ENCODE assay signal across 7 cellular contexts in genomic region chr3:69738291-69738690, GRCh38. TPM values are rescaled to one million over a fixed set of nuclear protein-coding genes. Genes with fewer than 3 reads are reported as not detected.
DNase-seq lines count a peak whose midpoint lies in the region; TF ChIP-seq lines count a peak whose summit lies in the region.

No MANE protein-coding gene starts in this region.

- H3K4me1 ChIP-seq in HUES64 (ENCODE audit: insufficient read depth, low read length): peaks cover 5% of the 10 kb centered on the region
- peaks cover 0 to 32% (median 21%) of the 10 kb centered on the region in 6 donors for H3K4me1 ChIP-seq in spleen

- H3K27me3 ChIP-seq in HUES64 (ENCODE audit: insufficient read depth, low read length) (peaks cover 72% of the 10 kb centered on the region), spleen (replicated peaks in 1 of 7) (peaks cover 0 to 52% (median 11%) of the 10 kb centered on the region in 7 donors)

- peak overlapping the region; percentile 96 for H3K4me3 ChIP-seq in HUES64 (ENCODE audit: low read length)
- peak overlapping the region; percentile 25 for H3K4me3 ChIP-seq in iPS-11a (ENCODE audit: low read depth, low read length)
- H3K4me3 ChIP-seq in spleen: peak overlapping the region in 6 of 8 donors; percentile 56 to 81 (median 68)

- H3K9me3 ChIP-seq in HUES64 (ENCODE audit: insufficient read depth, low read depth, low read length): no peaks in the 10 kb centered on the region
- H3K9me3 ChIP-seq in spleen: no peaks in the 10 kb centered on the region

- peak overlapping the region; percentile 57 for H3K4me3 Mint-ChIP-seq in activated T-helper 1 cell treated with anti-CD3 and anti-CD28 coated beads, Interleukin-12 subunit alpha, Interleukin-12 subunit beta, Interleukin-2, Interleukin-4 antibody, amounts not matched to agents 30 ng/mL and 10 ng/mL and 1 ng/mL, durations not matched to agents 14 hours and 24 hours and 36 hours

- peaks cover 9% of the 10 kb centered on the region for H3K4me1 Mint-ChIP-seq in activated T-helper 1 cell treated with anti-CD3 and anti-CD28 coated beads, Interleukin-12 subunit alpha, Interleukin-12 subunit beta, Interleukin-2, Interleukin-4 antibody, amounts not matched to agents 30 ng/mL and 10 ng/mL and 1 ng/mL, durations not matched to agents 14 hours and 24 hours and 36 hours (ENCODE audit: low read depth)

- H3K9ac ChIP-seq in HUES64 (ENCODE audit: low read depth, low read length): no peak overlapping the region

- no peaks in the 10 kb centered on the region for H3K9me3 Mint-ChIP-seq in activated T-helper 1 cell treated with anti-CD3 and anti-CD28 coated beads, Interleukin-12 subunit alpha, Interleukin-12 subunit beta, Interleukin-2, Interleukin-4 antibody, amounts not matched to agents 30 ng/mL and 10 ng/mL and 1 ng/mL, durations not matched to agents 14 hours and 24 hours and 36 hours

- H3K27ac ChIP-seq in HUES64 (ENCODE audit: low read depth, low read length): no peak overlapping the region
- peak overlapping the region in 5 of 8 donors; percentile 11 to 74 (median 50) for H3K27ac ChIP-seq in spleen

- no peaks in the 10 kb centered on the region for H3K36me3 ChIP-seq in HUES64 (ENCODE audit: insufficient read depth, low read length)
- no peaks in the 10 kb centered on the region for H3K36me3 ChIP-seq in spleen

- TF ChIP-seq CTCF in spleen (IDR thresholded peaks at IDR 0.05 in 8 of 11, conservative IDR thresholded peaks at IDR 0.05 in 3 of 11): no peak

- H3K27ac Mint-ChIP-seq in activated T-helper 1 cell treated with anti-CD3 and anti-CD28 coated beads, Interleukin-12 subunit alpha, Interleukin-12 subunit beta, Interleukin-2, Interleukin-4 antibody, amounts not matched to agents 30 ng/mL and 10 ng/mL and 1 ng/mL, durations not matched to agents 14 hours and 24 hours and 36 hours: no peak overlapping the region

- H3K27me3 Mint-ChIP-seq in activated T-helper 1 cell treated with anti-CD3 and anti-CD28 coated beads, Interleukin-12 subunit alpha, Interleukin-12 subunit beta, Interleukin-2, Interleukin-4 antibody, amounts not matched to agents 30 ng/mL and 10 ng/mL and 1 ng/mL, durations not matched to agents 14 hours and 24 hours and 36 hours (ENCODE audit: insufficient read depth): peaks cover 50% of the 10 kb centered on the region

- no peak for DNase-seq in activated T-helper 1 cell treated with anti-CD3 and anti-CD28 coated beads, Interleukin-12 subunit alpha, Interleukin-12 subunit beta, Interleukin-2, Interleukin-4 antibody, amounts not matched to agents 30 ng/mL and 10 ng/mL and 1 ng/mL, durations not matched to agents 14 hours and 24 hours and 36 hours (ENCODE audit: low spot score)
- DNase-seq in spleen (no peak), GM19240 (ENCODE audit: insufficient read length, low spot score) (no peak), middle frontal gyrus (ENCODE audit: extremely low spot score, low spot score) (no peak)
- DNase-seq in stimulated activated CD4-positive, alpha-beta T cell treated with anti-CD3 and anti-CD28 coated beads, Interleukin-2, amount 100 ng/mL, for 48 hours: no peak

- H3K36me3 Mint-ChIP-seq in activated T-helper 1 cell treated with anti-CD3 and anti-CD28 coated beads, Interleukin-12 subunit alpha, Interleukin-12 subunit beta, Interleukin-2, Interleukin-4 antibody, amounts not matched to agents 30 ng/mL and 10 ng/mL and 1 ng/mL, durations not matched to agents 14 hours and 24 hours and 36 hours (ENCODE audit: low read depth): no peaks in the 10 kb centered on the region

- intact Hi-C loops in activated T-helper 1 cell treated with anti-CD3 and anti-CD28 coated beads, Interleukin-12 subunit alpha, Interleukin-12 subunit beta, Interleukin-2, Interleukin-4 antibody, amounts not matched to agents 30 ng/mL and 10 ng/mL and 1 ng/mL, durations not matched to agents 14 hours and 24 hours and 36 hours (cut with micrococcal nuclease): loop anchor here (5.0 kb wide), 1 partner anchor 296 kb away; no protein-coding TSS in a partner anchor
- intact Hi-C loops in spleen (cut with DNase I; ENCODE audit: low total_unique reads): no loop called here

- TF ChIP-seq POLR2A in spleen (IDR thresholded peaks at IDR 0.05): no peak

- WGBS in HUES64: 5% methylated on average over 4 of the region's 4 CpGs
- 0 to 6% (median 2%) methylated on average over 4 of the region's 4 CpGs for WGBS in spleen, 5 donors

RNA-seq across cellular contexts. Expression of gene MITF, which starts 1.0 kb away (rescaled TPM):
- 0.30 TPM for polyA plus RNA-seq in HUES64 (2013, experiment 1 of 2)
- polyA plus RNA-seq in HUES64 (2013, experiment 2 of 2): 0.51 TPM
- 0.54 TPM in 1 of 2 replicates, not detected in the other for total RNA-seq in activated T-helper 1 cell treated with anti-CD3 and anti-CD28 coated beads, Interleukin-12 subunit alpha, Interleukin-12 subunit beta, Interleukin-2, Interleukin-4 antibody, amounts not matched to agents 30 ng/mL and 10 ng/mL and 1 ng/mL, durations not matched to agents 14 hours and 24 hours and 36 hours
- total RNA-seq in spleen: 10 to 100 TPM in 3 of 7 donors, 1 to 10 TPM in 4; 4.2 to 11.9 (median 7.3) TPM
- 1 to 10 TPM in 2 of 3 donors, under 1 TPM in 1; 0.83 to 2.3 (median 1.2) TPM for polyA plus RNA-seq in spleen

Comparison
In these comparisons a context has a peak if more than half of its experiments do, and no peak if none do; other contexts are left out.
1. H3K4me3 ChIP-seq: peak in every context shown above with its lines; median percentile 96 in HUES64; 68 in spleen; 25 in iPS-11a.